Comparison of ENCODE assay signal across 8 cellular contexts in the genomic region with DNA sequence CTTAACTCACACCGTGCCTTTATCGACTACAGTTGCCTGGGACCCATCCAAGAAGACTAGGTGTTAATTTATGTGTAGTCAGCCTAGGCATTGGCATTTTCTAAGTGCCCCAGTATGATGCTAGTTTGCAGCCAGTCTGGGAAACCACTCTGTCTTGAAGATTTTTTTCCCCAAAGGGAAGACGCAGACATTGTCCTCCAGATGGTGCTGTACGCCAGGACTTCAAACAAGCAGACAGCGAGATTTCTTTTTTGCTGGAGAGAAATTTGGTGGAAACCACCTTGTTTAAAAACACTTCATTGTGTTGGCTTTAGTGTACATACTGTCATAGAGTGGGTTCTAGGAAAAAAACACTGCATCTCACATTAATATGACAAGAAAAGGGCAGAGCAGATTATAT. TPM values are rescaled to one million over a fixed set of nuclear protein-coding genes. Genes with fewer than 3 reads are reported as not detected.
DNase-seq lines count a peak whose midpoint lies in the region; ATAC-seq and TF ChIP-seq lines count a peak whose summit lies in the region.

No MANE protein-coding gene starts in this region.

- peaks cover 3 to 18% (median 4%) of the 10 kb centered on the region in 4 donors for H3K36me3 ChIP-seq in liver (ENCODE audit: control insufficient read depth in 4 of 4, insufficient read depth in 3 of 4, low read depth in 1 of 4, low read length in 3 of 4)

- no peaks in the 10 kb centered on the region for H3K4me1 Mint-ChIP-seq in WTC11

- H3K27ac Mint-ChIP-seq in WTC11, result no peak overlapping the region

- H3K9me3 Mint-ChIP-seq in WTC11, result no peaks in the 10 kb centered on the region

- POLR2A ChIA-PET in WTC11 (lab: Charles Lee), result interaction anchor here (0.7 kb wide), 1 partner anchor 27 kb away, joined by 4 read pairs; no protein-coding TSS in a partner anchor

- ATAC-seq in WTC11 (peak; percentile 38), GM18907 (IDR thresholded peaks at IDR 0.05; ENCODE audit: unreplicated experiment) (no peak)

- CTCF ChIA-PET in WTC11 (lab: Charles Lee), result interaction anchor here (0.5 to 1.9 kb wide), 6 partner anchors 30 to 179 kb away, joined by 3 to 9 read pairs (median 4); a partner anchor contains a TSS

- no peaks in the 10 kb centered on the region for H3K4me1 ChIP-seq in liver (ENCODE audit: control insufficient read depth in 4 of 4, insufficient read depth in 4 of 4, low read length in 3 of 4)

- H3K27me3 ChIP-seq in liver (ENCODE audit: control insufficient read depth in 4 of 4, insufficient read depth in 4 of 4, low read length in 3 of 4), result no peaks in the 10 kb centered on the region

- H3K27me3 Mint-ChIP-seq in WTC11 (ENCODE audit: low read depth), result no peaks in the 10 kb centered on the region

- H3K9me3 ChIP-seq in liver (ENCODE audit: control insufficient read depth in 4 of 4, low read length in 3 of 4), result no peaks in the 10 kb centered on the region

- H3K36me3 Mint-ChIP-seq in WTC11, result no peaks in the 10 kb centered on the region

- TF ChIP-seq RAD21 in liver (IDR thresholded peaks at IDR 0.05), result peak; percentile 9 to 19

- WGBS in liver, result 79% methylated on average over 5 of the region's 5 CpGs

- H3K4me3 ChIP-seq in liver (ENCODE audit: low read depth in 1 of 3, low read length in 3 of 3), result no peak overlapping the region

- no peak overlapping the region for H3K4me3 Mint-ChIP-seq in WTC11

- peak; percentile 29 for DNase-seq in ELF-1 (ENCODE audit: low read depth, low spot score)
- peak; percentile 87 for DNase-seq in NAMALWA (ENCODE audit: low spot score)
- DNase-seq in WTC11 (ENCODE audit: low spot score), result peak; percentile 19
- no peak for DNase-seq in 8988T
- no peak for DNase-seq in T-helper 9 cell

- no peak overlapping the region for H3K27ac ChIP-seq in 22Rv1
- H3K27ac ChIP-seq in liver (ENCODE audit: low read depth in 1 of 2, low read length in 2 of 2), result no peak overlapping the region

- H3K9ac ChIP-seq in liver (ENCODE audit: low read depth in 1 of 2, low read length in 2 of 2), result no peak overlapping the region

- TF ChIP-seq CTCF in 22Rv1 (IDR thresholded peaks at IDR 0.05) (peak; percentile 51), WTC11 (IDR thresholded peaks at IDR 0.05) (no peak; the same call in 1 of the 2 replicates), liver (IDR thresholded peaks at IDR 0.05; ENCODE audit: low read depth, low read length, missing input control) (peak; percentile 1)

TF ChIP-seq in WTC11, 78 proteins besides CTCF, POLR2A, EP300 and RAD21:
- TF ChIP-seq CREM (CRISPR knock-in tag; IDR thresholded peaks at IDR 0.05), result no peak

TF ChIP-seq in liver, 16 proteins besides CTCF, POLR2A, EP300 and RAD21:
- TF ChIP-seq SP1 (IDR thresholded peaks at IDR 0.05) (no peak), NR2F2 (IDR thresholded peaks at IDR 0.05) (no peak), TAF1 (conservative IDR thresholded peaks at IDR 0.05) (no peak), HNF4A (conservative IDR thresholded peaks at IDR 0.05) (no peak), RXRA (IDR thresholded peaks at IDR 0.05) (no peak), FOXA2 (IDR thresholded peaks at IDR 0.05) (no peak), FOXA1 (IDR thresholded peaks at IDR 0.05) (no peak), HNF4G (IDR thresholded peaks at IDR 0.05) (no peak), YY1 (IDR thresholded peaks at IDR 0.05) (no peak), GABPA (IDR thresholded peaks at IDR 0.05 in 1 of 2, conservative IDR thresholded peaks at IDR 0.05 in 1 of 2) (no peak), EGR1 (IDR thresholded peaks at IDR 0.05; ENCODE audit: low read depth in 2 of 2) (no peak), JUND (IDR thresholded peaks at IDR 0.05) (no peak)
- TF ChIP-seq, protein P1, sequence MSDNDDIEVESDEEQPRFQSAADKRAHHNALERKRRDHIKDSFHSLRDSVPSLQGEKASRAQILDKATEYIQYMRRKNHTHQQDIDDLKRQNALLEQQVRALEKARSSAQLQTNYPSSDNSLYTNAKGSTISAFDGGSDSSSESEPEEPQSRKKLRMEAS (IDR thresholded peaks at IDR 0.05), result no peak
- TF ChIP-seq, protein P2, sequence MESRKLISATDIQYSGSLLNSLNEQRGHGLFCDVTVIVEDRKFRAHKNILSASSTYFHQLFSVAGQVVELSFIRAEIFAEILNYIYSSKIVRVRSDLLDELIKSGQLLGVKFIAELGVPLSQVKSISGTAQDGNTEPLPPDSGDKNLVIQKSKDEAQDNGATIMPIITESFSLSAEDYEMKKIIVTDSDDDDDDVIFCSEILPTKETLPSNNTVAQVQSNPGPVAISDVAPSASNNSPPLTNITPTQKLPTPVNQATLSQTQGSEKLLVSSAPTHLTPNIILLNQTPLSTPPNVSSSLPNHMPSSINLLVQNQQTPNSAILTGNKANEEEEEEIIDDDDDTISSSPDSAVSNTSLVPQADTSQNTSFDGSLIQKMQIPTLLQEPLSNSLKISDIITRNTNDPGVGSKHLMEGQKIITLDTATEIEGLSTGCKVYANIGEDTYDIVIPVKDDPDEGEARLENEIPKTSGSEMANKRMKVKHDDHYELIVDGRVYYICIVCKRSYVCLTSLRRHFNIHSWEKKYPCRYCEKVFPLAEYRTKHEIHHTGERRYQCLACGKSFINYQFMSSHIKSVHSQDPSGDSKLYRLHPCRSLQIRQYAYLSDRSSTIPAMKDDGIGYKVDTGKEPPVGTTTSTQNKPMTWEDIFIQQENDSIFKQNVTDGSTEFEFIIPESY (IDR thresholded peaks at IDR 0.05), result no peak
- TF ChIP-seq, protein P3, sequence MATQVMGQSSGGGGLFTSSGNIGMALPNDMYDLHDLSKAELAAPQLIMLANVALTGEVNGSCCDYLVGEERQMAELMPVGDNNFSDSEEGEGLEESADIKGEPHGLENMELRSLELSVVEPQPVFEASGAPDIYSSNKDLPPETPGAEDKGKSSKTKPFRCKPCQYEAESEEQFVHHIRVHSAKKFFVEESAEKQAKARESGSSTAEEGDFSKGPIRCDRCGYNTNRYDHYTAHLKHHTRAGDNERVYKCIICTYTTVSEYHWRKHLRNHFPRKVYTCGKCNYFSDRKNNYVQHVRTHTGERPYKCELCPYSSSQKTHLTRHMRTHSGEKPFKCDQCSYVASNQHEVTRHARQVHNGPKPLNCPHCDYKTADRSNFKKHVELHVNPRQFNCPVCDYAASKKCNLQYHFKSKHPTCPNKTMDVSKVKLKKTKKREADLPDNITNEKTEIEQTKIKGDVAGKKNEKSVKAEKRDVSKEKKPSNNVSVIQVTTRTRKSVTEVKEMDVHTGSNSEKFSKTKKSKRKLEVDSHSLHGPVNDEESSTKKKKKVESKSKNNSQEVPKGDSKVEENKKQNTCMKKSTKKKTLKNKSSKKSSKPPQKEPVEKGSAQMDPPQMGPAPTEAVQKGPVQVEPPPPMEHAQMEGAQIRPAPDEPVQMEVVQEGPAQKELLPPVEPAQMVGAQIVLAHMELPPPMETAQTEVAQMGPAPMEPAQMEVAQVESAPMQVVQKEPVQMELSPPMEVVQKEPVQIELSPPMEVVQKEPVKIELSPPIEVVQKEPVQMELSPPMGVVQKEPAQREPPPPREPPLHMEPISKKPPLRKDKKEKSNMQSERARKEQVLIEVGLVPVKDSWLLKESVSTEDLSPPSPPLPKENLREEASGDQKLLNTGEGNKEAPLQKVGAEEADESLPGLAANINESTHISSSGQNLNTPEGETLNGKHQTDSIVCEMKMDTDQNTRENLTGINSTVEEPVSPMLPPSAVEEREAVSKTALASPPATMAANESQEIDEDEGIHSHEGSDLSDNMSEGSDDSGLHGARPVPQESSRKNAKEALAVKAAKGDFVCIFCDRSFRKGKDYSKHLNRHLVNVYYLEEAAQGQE (IDR thresholded peaks at IDR 0.05), result no peak
- TF ChIP-seq, protein P4, sequence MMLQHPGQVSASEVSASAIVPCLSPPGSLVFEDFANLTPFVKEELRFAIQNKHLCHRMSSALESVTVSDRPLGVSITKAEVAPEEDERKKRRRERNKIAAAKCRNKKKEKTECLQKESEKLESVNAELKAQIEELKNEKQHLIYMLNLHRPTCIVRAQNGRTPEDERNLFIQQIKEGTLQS (IDR thresholded peaks at IDR 0.05), result no peak

RNA-seq across cellular contexts. Expression of a gene that starts 30.0 kb away (rescaled TPM):
- total RNA-seq in WTC11 (2021) (5.1 to 6.7 TPM (median 5.5 TPM) in 3 replicates), liver (10 to 100 TPM; 19.8 to 26.8 TPM)
- 10 to 100 TPM; 18.2 to 19.5 TPM for polyA plus RNA-seq in liver

RNA-seq across cellular contexts. Expression of a gene that starts 35.4 kb away (rescaled TPM):
- 5.7 to 8.4 TPM (median 6.3 TPM) in 3 replicates for total RNA-seq in WTC11 (2021)
- 10 to 100 TPM; 24.0 to 62.0 TPM for total RNA-seq in liver
- 10 to 100 TPM; 15.5 to 20.5 TPM for polyA plus RNA-seq in liver

Comparison
In these comparisons a context has a peak if more than half of its experiments do, and no peak if none do; other contexts are left out.
1. DNase-seq: peak in ELF-1 (single experiment), NAMALWA (single experiment) and WTC11 (single experiment); none in 8988T (single experiment) and T-helper 9 cell (single experiment).